Comparison of ENCODE assay signal across 20 cellular contexts in the genomic region with DNA sequence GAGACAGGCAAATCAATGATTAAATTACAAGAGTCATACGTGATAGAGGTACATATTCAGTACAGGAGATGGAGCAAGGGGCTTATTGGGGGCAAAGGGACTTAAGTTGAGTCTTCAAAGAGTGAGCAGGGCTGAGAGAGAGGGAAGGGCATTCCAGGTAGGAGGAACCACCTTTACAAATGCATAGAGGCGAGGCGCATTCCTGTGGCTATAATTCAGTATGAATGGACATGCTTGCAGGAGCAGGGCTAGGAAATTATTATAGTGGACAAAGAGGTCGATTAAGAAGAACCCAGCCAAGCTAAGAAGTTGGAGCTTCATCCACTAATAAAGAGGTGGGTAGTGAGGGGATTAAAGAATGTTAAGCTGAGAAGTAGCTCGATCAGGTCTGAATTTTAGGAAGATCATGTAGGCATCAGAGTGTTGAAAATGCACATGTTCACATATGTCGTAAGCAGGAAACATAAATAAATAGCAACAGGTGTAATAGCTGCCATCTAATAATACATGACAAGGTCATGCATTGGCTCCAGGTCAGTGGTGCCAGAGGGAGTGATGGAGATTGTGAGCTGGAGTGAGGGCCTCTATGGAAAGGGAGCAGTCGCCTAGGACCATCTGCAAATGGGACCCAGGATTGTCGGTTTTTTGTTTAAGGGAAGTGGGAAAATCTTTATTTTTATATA. TPM values are rescaled to one million over a fixed set of nuclear protein-coding genes. Genes with fewer than 3 reads are reported as not detected.
DNase-seq lines count a peak whose midpoint lies in the region; ATAC-seq, FAIRE-seq and TF ChIP-seq lines count a peak whose summit lies in the region.
"Had no signal": no experiment of that assay in that cellular context is flagged by ENCODE, and none has a peak within 500 bp of the region (broad histone marks: within the 10 kb centered on the region; RNA-seq: fewer than 3 reads in every experiment).

No MANE protein-coding gene starts in this region.

- H3K23ac ChIP-seq in H1 (ENCODE audit: insufficient read length) = no peak overlapping the region

- no peaks in the 10 kb centered on the region for H3K9me2 ChIP-seq in PC-3 (replicated peaks; ENCODE audit: low read length)

- DNase-seq in PC-3 (peak; percentile 57), H1 (ENCODE audit: low read depth in 1 of 2, low spot score in 2 of 2) (no peak), osteoblast (ENCODE audit: insufficient read length, low spot score, missing footprints) (peak; percentile 22), DMS53 (lab: John Stamatoyannopoulos, UW) (no peak)
- DNase-seq in naive thymus-derived CD8-positive, alpha-beta T cell = no peak
- no peak for DNase-seq in stimulated activated naive CD8-positive, alpha-beta T cell treated with anti-CD3 and anti-CD28 coated beads, Interleukin-15, Interleukin-2, amounts not matched to agents 100 U/mL and 50 U/mL, for 24 hours
- DNase-seq: BE2C; CD4-positive, alpha-beta memory T cell; DMS153; DND-41; GDM1; HCEC 1CT; KBM-7 had no signal

- no peak overlapping the region for H2BK15ac ChIP-seq in H1 (ENCODE audit: low read length)

- H2AK5ac ChIP-seq in H1 (ENCODE audit: low read depth, low read length) = no peak overlapping the region

- H2BK120ac ChIP-seq in H1 (replicated peaks; ENCODE audit: low read depth, low read length) = no peak overlapping the region

- no peak overlapping the region for H3K4me3 ChIP-seq in HEK293 (ENCODE audit: low read depth, low read length)
- no peak overlapping the region for H3K4me3 ChIP-seq in PC-3 (ENCODE audit: low read length)
- H3K4me3 ChIP-seq in H1 (ENCODE audit: extremely low read depth in 1 of 4, insufficient read depth in 2 of 4, low read depth in 3 of 4, low read length in 4 of 4) = no peak overlapping the region
- no peak overlapping the region for H3K4me3 ChIP-seq in osteoblast (ENCODE audit: insufficient read depth, low read length)
- H3K4me3 ChIP-seq: A549 had no signal

- H3F3A ChIP-seq in PC-3 (ENCODE audit: low read length, unreplicated experiment) = no peaks in the 10 kb centered on the region

- H3K9ac ChIP-seq in PC-3 (ENCODE audit: low read length) (no peak overlapping the region), H1 (replicated peaks in 1 of 4; ENCODE audit: extremely low read depth in 1 of 4, low read depth in 3 of 4, low read length in 3 of 4) (no peak overlapping the region)

- H4K20me1 ChIP-seq in PC-3 (ENCODE audit: low read length) = no peaks in the 10 kb centered on the region
- H4K20me1 ChIP-seq in H1 (replicated peaks in 1 of 2; ENCODE audit: control insufficient read depth in 1 of 2, insufficient read depth in 2 of 2, low read length in 2 of 2) = no peaks in the 10 kb centered on the region
- H4K20me1 ChIP-seq in osteoblast (ENCODE audit: insufficient read depth, low read length) = no peaks in the 10 kb centered on the region

- peaks cover 11% of the 10 kb centered on the region for H3K4me1 ChIP-seq in HEK293 (ENCODE audit: control insufficient read depth, insufficient read depth, low read length)
- peaks cover 7% of the 10 kb centered on the region; the same call in 1 of the 2 replicates for H3K4me1 ChIP-seq in PC-3 (ENCODE audit: insufficient read depth, low read length)
- H3K4me1 ChIP-seq in H1 (replicated peaks in 1 of 4; ENCODE audit: control insufficient read depth in 3 of 4, insufficient read depth in 4 of 4, low read length in 3 of 4) = peaks cover 0 to 6% (median 3%) of the 10 kb centered on the region in 4 experiments; a peak in 3 of 7 replicates
- no peaks in the 10 kb centered on the region for H3K4me1 ChIP-seq in osteoblast (ENCODE audit: insufficient read depth, low read length)
- H3K4me1 ChIP-seq: A549, BE2C had no signal

- peaks cover 0 to 2% (median 0%) of the 10 kb centered on the region in 9 donors for H3K9me3 Mint-ChIP-seq in naive thymus-derived CD8-positive, alpha-beta T cell
- H3K9me3 Mint-ChIP-seq: CD4-positive, alpha-beta memory T cell had no signal

- no peak overlapping the region for H3K4me3 Mint-ChIP-seq in naive thymus-derived CD8-positive, alpha-beta T cell
- H3K4me3 Mint-ChIP-seq: CD4-positive, alpha-beta memory T cell had no signal

- H3K4me1 Mint-ChIP-seq in naive thymus-derived CD8-positive, alpha-beta T cell = no peaks in the 10 kb centered on the region
- H3K4me1 Mint-ChIP-seq: CD4-positive, alpha-beta memory T cell had no signal

- no peak overlapping the region for H4K91ac ChIP-seq in H1 (replicated peaks; ENCODE audit: insufficient read length, low read length)

- FAIRE-seq in H1 (lab: Jason Lieb, UNC) = no peak
- FAIRE-seq: A549, D721Med, GM12892 had no signal

- H3K4me2 ChIP-seq in PC-3 (ENCODE audit: low read length) (no peak overlapping the region), H1 (ENCODE audit: insufficient read depth in 1 of 2, low read depth in 2 of 2, low read length in 2 of 2) (no peak overlapping the region; a peak in 1 of 4 replicates), osteoblast (ENCODE audit: insufficient read depth, low read length) (no peak overlapping the region)
- H3K4me2 ChIP-seq: A549 had no signal

- peaks cover 0 to 1% (median 0%) of the 10 kb centered on the region in 5 donors for H3K27me3 Mint-ChIP-seq in naive thymus-derived CD8-positive, alpha-beta T cell
- H3K27me3 Mint-ChIP-seq: CD4-positive, alpha-beta memory T cell had no signal

- TF ChIP-seq CTCF in HEK293 (tag by site-specific recombination; IDR thresholded peaks at IDR 0.05) (no peak), PC-3 (conservative IDR thresholded peaks at IDR 0.05; ENCODE audit: low read depth, low read length) (no peak), H1 (IDR thresholded peaks at IDR 0.05; ENCODE audit: control extremely low read depth in 1 of 3, insufficient read depth in 1 of 3, low read depth in 1 of 3, low read length in 3 of 3) (no peak), osteoblast (IDR thresholded peaks at IDR 0.05; ENCODE audit: extremely low read depth, low read depth, low read length) (no peak)

- H3K79me1 ChIP-seq in H1 (ENCODE audit: low read depth, low read length) = no peaks in the 10 kb centered on the region

- no peak overlapping the region for H3K14ac ChIP-seq in H1 (ENCODE audit: insufficient read length)

- ATAC-seq in PC-3 (peak; percentile 80), HG02885 (IDR thresholded peaks at IDR 0.05; ENCODE audit: poor library complexity, unreplicated experiment) (no peak)
- no peak for ATAC-seq in naive thymus-derived CD8-positive, alpha-beta T cell
- ATAC-seq in stimulated activated naive CD8-positive, alpha-beta T cell treated with anti-CD3 and anti-CD28 coated beads, Interleukin-15, Interleukin-2, amounts not matched to agents 100 U/mL and 50 U/mL, for 24 hours = no peak
- ATAC-seq: A549 had no signal

- no TSS peak for BruUV-seq in PC-3 (replicated peaks; lab: Mats Ljungman, UMichigan)

- H2AFZ ChIP-seq in PC-3 (ENCODE audit: low read length) (no peak overlapping the region), H1 (ENCODE audit: low read length) (no peak overlapping the region), osteoblast (ENCODE audit: low read length) (no peak overlapping the region)

- H3K79me2 ChIP-seq in PC-3 (ENCODE audit: low read length) (no peaks in the 10 kb centered on the region), H1 (ENCODE audit: control insufficient read depth in 1 of 2, insufficient read depth in 2 of 2, low read length in 2 of 2) (no peaks in the 10 kb centered on the region), osteoblast (ENCODE audit: insufficient read depth, low read length) (no peaks in the 10 kb centered on the region)

- H2BK12ac ChIP-seq in H1 (ENCODE audit: low read depth, low read length) = 0 out of 2 replicates have a peak overlapping the region, but pooled peaks have one; percentile 44

- no peaks in the 10 kb centered on the region for H3K9me3 ChIP-seq in HEK293 (ENCODE audit: control insufficient read depth, insufficient read depth, low read depth, low read length)
- no peaks in the 10 kb centered on the region for H3K9me3 ChIP-seq in PC-3 (ENCODE audit: low read length)
- H3K9me3 ChIP-seq in H1 (ENCODE audit: insufficient read depth in 2 of 2, low read depth in 1 of 2, low read length in 1 of 2) = no peaks in the 10 kb centered on the region
- H3K9me3 ChIP-seq in osteoblast (ENCODE audit: low read depth, low read length) = no peaks in the 10 kb centered on the region
- H3K9me3 ChIP-seq: A549, BE2C had no signal

- no peak overlapping the region for H3K27ac Mint-ChIP-seq in naive thymus-derived CD8-positive, alpha-beta T cell
- H3K27ac Mint-ChIP-seq: CD4-positive, alpha-beta memory T cell had no signal

- TF ChIP-seq POLR2A in H1 (IDR thresholded peaks at IDR 0.05; ENCODE audit: control extremely low read depth in 1 of 2, low read depth in 2 of 2, low read length in 2 of 2) = no peak

- H2BK5ac ChIP-seq in H1 (ENCODE audit: low read depth, low read length) = no peak overlapping the region

- 88% methylated on average over 8 of the region's 8 CpGs; no CpG with 5 or more reads in 1 of the 2 experiments for WGBS in H1 (ENCODE audit: extremely low coverage in 1 of 2, insufficient coverage in 1 of 2, insufficient read length in 1 of 2, insufficient replicate concordance in 2 of 2, low coverage in 1 of 2, low lambda C conversion rate in 2 of 2, missing lambda C conversion rate in 1 of 2), 2 experiments

- CTCF ChIA-PET in HEK293 (lab: Yijun Ruan, JAX) = interaction anchor here (0.6 to 1.0 kb wide), 3 partner anchors 12 to 166 kb away, joined by 3 to 4 read pairs (median 3); partner anchors contain the start of gene HNRNPU
- CTCF ChIA-PET in PC-3 (lab: Charles Lee) = no interaction called here
- CTCF ChIA-PET in H1 (lab: Charles Lee; ENCODE audit: partially characterized antibody) = interaction anchor here (0.6 to 1.2 kb wide), 6 partner anchors 8 to 167 kb away, joined by 3 to 5 read pairs (median 4); no protein-coding TSS in a partner anchor

- H3K36me3 ChIP-seq in HEK293 (ENCODE audit: control insufficient read depth in 2 of 2, insufficient read depth in 1 of 2, low read length in 2 of 2) (no peaks in the 10 kb centered on the region), PC-3 (ENCODE audit: low read depth, low read length) (no peaks in the 10 kb centered on the region), H1 (ENCODE audit: control insufficient read depth in 2 of 4, insufficient read depth in 4 of 4, low read length in 3 of 4) (no peaks in the 10 kb centered on the region), osteoblast (ENCODE audit: insufficient read depth, low read length) (no peaks in the 10 kb centered on the region)
- H3K36me3 ChIP-seq: BE2C had no signal

- POLR2A ChIA-PET in HEK293 (lab: Yijun Ruan, JAX) (no interaction called here), PC-3 (lab: Charles Lee; ENCODE audit: unreplicated experiment) (interaction anchor here (0.6 kb wide), 1 partner anchor 12 kb away, joined by 4 read pairs; the partner anchor contains the start of gene HNRNPU), H1 (lab: Charles Lee; ENCODE audit: partially characterized antibody) (interaction anchor here (0.8 to 13.0 kb wide), 3 partner anchors 12 to 82 kb away, joined by 4 to 102 read pairs (median 4); partner anchors contain the start of genes COX20 and HNRNPU)
- POLR2A ChIA-PET in naive thymus-derived CD8-positive, alpha-beta T cell (lab: Charles Lee) = no interaction called here

- H3K27me3 ChIP-seq in PC-3 (ENCODE audit: low read length) (no peaks in the 10 kb centered on the region), H1 (replicated peaks in 1 of 4; ENCODE audit: control insufficient read depth in 3 of 4, extremely low read depth in 1 of 4, insufficient read depth in 3 of 4, low read length in 3 of 4) (no peaks in the 10 kb centered on the region), osteoblast (ENCODE audit: insufficient read depth, low read length) (no peaks in the 10 kb centered on the region)
- H3K27me3 ChIP-seq: BE2C had no signal

- H3K36me3 Mint-ChIP-seq in naive thymus-derived CD8-positive, alpha-beta T cell = no peaks in the 10 kb centered on the region
- H3K36me3 Mint-ChIP-seq: CD4-positive, alpha-beta memory T cell had no signal

- H3K4ac ChIP-seq in H1 (replicated peaks; ENCODE audit: insufficient read length, low read depth, low read length) = no peak overlapping the region

- intact Hi-C loops in PC-3 (cut with micrococcal nuclease) = no loop called here

- H4K5ac ChIP-seq in H1 (ENCODE audit: insufficient read length, low read depth, low read length) = no peak overlapping the region

- TF ChIP-seq EP300 in H1 (IDR thresholded peaks at IDR 0.05; ENCODE audit: borderline replicate concordance in 1 of 2, low read depth in 2 of 2, low read length in 2 of 2) = no peak

- H3K27ac ChIP-seq in HEK293 (ENCODE audit: extremely low read depth, low read depth, low read length) = no peak overlapping the region
- H3K27ac ChIP-seq in PC-3 (ENCODE audit: low read length) = no peak overlapping the region
- no peak overlapping the region for H3K27ac ChIP-seq in H1 (ENCODE audit: low read depth, low read length)
- H3K27ac ChIP-seq in osteoblast (ENCODE audit: low read depth, low read length) = no peak overlapping the region
- H3K27ac ChIP-seq: A549, C4-2B, HL-60 had no signal

- TF ChIP-seq RAD21 in H1 (IDR thresholded peaks at IDR 0.05 in 1 of 2, conservative IDR thresholded peaks at IDR 0.05 in 1 of 2; ENCODE audit: low read depth in 2 of 2, low read length in 2 of 2) = no peak

- no peak overlapping the region for H2BK20ac ChIP-seq in H1 (ENCODE audit: low read length)

- H3K23me2 ChIP-seq in H1 (ENCODE audit: low read depth, low read length) = no peaks in the 10 kb centered on the region

- no peak overlapping the region for H4K8ac ChIP-seq in H1 (ENCODE audit: extremely low read depth, insufficient read depth, low read length)

- H3K56ac ChIP-seq in H1 (replicated peaks; ENCODE audit: insufficient read length, low read depth, low read length) = no peak overlapping the region

- no peak overlapping the region for H3K18ac ChIP-seq in H1 (ENCODE audit: extremely low read depth, low read length)

RNA-seq across cellular contexts. Expression of gene HNRNPU, which starts 12.0 kb away (rescaled TPM):
- total RNA-seq in PC-3 (2014; rRNA removed) (431 and 503 TPM in 2 replicates), osteoblast (214 and 240 TPM in 2 replicates)
- total RNA-seq in H1 (2021; fragmentation: NEBNext Ultra II Directional; extraction: Animal tissue kit (Norgen Biotek cat#: 25700)) = 606 and 614 TPM in 2 replicates
- 87.3 and 95.6 TPM in 2 replicates for polyA plus RNA-seq in H1 (2011; rRNA removed)
- polyA plus RNA-seq in H1 (2011; cell fraction: cytosol; rRNA removed) = 240 TPM
- polyA plus RNA-seq in H1 (2011; cell fraction: nucleus; rRNA removed) = 179 TPM
- polyA plus RNA-seq in H1 (2012, experiment 1 of 2) = 452 to 699 TPM (median 531 TPM) in 4 replicates
- polyA plus RNA-seq in H1 (2012, experiment 2 of 2) = 85.9 TPM
- polyA plus RNA-seq in H1 (2013, experiment 1 of 2) = 352 TPM
- 353 TPM for polyA plus RNA-seq in H1 (2013, experiment 2 of 2)
- polyA minus RNA-seq in H1 (2011; rRNA and poly(A)+ RNA removed) = 235 and 263 TPM in 2 replicates
- 285 TPM for polyA minus RNA-seq in H1 (2011; cell fraction: cytosol; rRNA and poly(A)+ RNA removed)
- 272 TPM for polyA minus RNA-seq in H1 (2011; cell fraction: nucleus; rRNA and poly(A)+ RNA removed)
- total RNA-seq in naive thymus-derived CD8-positive, alpha-beta T cell = 100 to 1,000 TPM; 395 to 403 TPM
- polyA plus RNA-seq in naive thymus-derived CD8-positive, alpha-beta T cell = 100 to 1,000 TPM; 179 to 392 (median 281) TPM

RNA-seq across cellular contexts. Expression of gene COX20, which starts 40.9 kb away (rescaled TPM):
- total RNA-seq in PC-3 (2014; rRNA removed) (50.0 and 55.8 TPM in 2 replicates), osteoblast (31.8 and 35.8 TPM in 2 replicates)
- 28.8 and 33.6 TPM in 2 replicates for total RNA-seq in H1 (2021; fragmentation: NEBNext Ultra II Directional; extraction: Animal tissue kit (Norgen Biotek cat#: 25700))
- polyA plus RNA-seq in H1 (2011; rRNA removed) = 11.7 and 17.5 TPM in 2 replicates
- 33.1 TPM for polyA plus RNA-seq in H1 (2011; cell fraction: cytosol; rRNA removed)
- 6.2 TPM for polyA plus RNA-seq in H1 (2011; cell fraction: nucleus; rRNA removed)
- 18.0 to 39.2 TPM (median 20.0 TPM) in 4 replicates for polyA plus RNA-seq in H1 (2012, experiment 1 of 2)
- polyA plus RNA-seq in H1 (2012, experiment 2 of 2) = 6.5 TPM
- polyA plus RNA-seq in H1 (2013, experiment 1 of 2) = 42.7 TPM
- 43.3 TPM for polyA plus RNA-seq in H1 (2013, experiment 2 of 2)
- polyA minus RNA-seq in H1 (2011; rRNA and poly(A)+ RNA removed) = 6.9 and 7.0 TPM in 2 replicates
- 4.6 TPM for polyA minus RNA-seq in H1 (2011; cell fraction: cytosol; rRNA and poly(A)+ RNA removed)
- 26.7 TPM for polyA minus RNA-seq in H1 (2011; cell fraction: nucleus; rRNA and poly(A)+ RNA removed)
- total RNA-seq in naive thymus-derived CD8-positive, alpha-beta T cell = 10 to 100 TPM; 35.8 to 36.8 TPM
- polyA plus RNA-seq in naive thymus-derived CD8-positive, alpha-beta T cell = 10 to 100 TPM; 31.4 to 52.6 (median 49.3) TPM

Comparison
In these comparisons a context has a peak if more than half of its experiments do, and no peak if none do; other contexts are left out.
1. DNase-seq: peak in PC-3 (single experiment) and osteoblast (single experiment); none in H1 (0 of 2), naive thymus-derived CD8-positive, alpha-beta T cell (0 of 10), DMS53 (single experiment) and stimulated activated naive CD8-positive, alpha-beta T cell treated with anti-CD3 and anti-CD28 coated beads, Interleukin-15, Interleukin-2, amounts not matched to agents 100 U/mL and 50 U/mL, for 24 hours (single experiment).
2. POLR2A ChIA-PET loops: an anchor here in PC-3 (0.6 kb wide) and H1 (0.8 to 13.0 kb wide); none called in HEK293 and naive thymus-derived CD8-positive, alpha-beta T cell.